Comparison of ENCODE assay signal across 10 cellular contexts in genomic region chr11:113384551-113384950, GRCh38. TPM values are rescaled to one million over a fixed set of nuclear protein-coding genes. Genes with fewer than 3 reads are reported as not detected.
DNase-seq lines count a peak whose midpoint lies in the region; ATAC-seq and TF ChIP-seq lines count a peak whose summit lies in the region.
"Had no signal": no experiment of that assay in that cellular context is flagged by ENCODE, and none has a peak within 500 bp of the region (broad histone marks: within the 10 kb centered on the region; RNA-seq: fewer than 3 reads in every experiment).

No MANE protein-coding gene starts in this region.

- no peak overlapping the region for H3K4me3 Mint-ChIP-seq in activated T-helper 17 cell treated with anti-CD3 and anti-CD28 coated beads, Interleukin-2, amount 50 U/mL, for 72 hours

- H3K4me1 Mint-ChIP-seq in activated T-helper 17 cell treated with anti-CD3 and anti-CD28 coated beads, Interleukin-2, amount 50 U/mL, for 72 hours = no peaks in the 10 kb centered on the region

- no peaks in the 10 kb centered on the region for H4K20me1 ChIP-seq in osteoblast (ENCODE audit: insufficient read depth, low read length)

- H3K36me3 ChIP-seq in osteoblast (ENCODE audit: insufficient read depth, low read length) = no peaks in the 10 kb centered on the region

- H3K27me3 ChIP-seq in osteoblast (ENCODE audit: insufficient read depth, low read length) = peaks cover 29% of the 10 kb centered on the region

- no peak for TF ChIP-seq CTCF in osteoblast (IDR thresholded peaks at IDR 0.05; ENCODE audit: extremely low read depth, low read depth, low read length)

- H3K9me3 ChIP-seq in osteoblast (ENCODE audit: low read depth, low read length) = no peaks in the 10 kb centered on the region

- no peaks in the 10 kb centered on the region for H3K79me2 ChIP-seq in osteoblast (ENCODE audit: insufficient read depth, low read length)

- no peak overlapping the region for H3K4me2 ChIP-seq in osteoblast (ENCODE audit: insufficient read depth, low read length)

- H3K4me3 ChIP-seq in osteoblast (ENCODE audit: insufficient read depth, low read length) = no peak overlapping the region

- H3K27ac Mint-ChIP-seq in activated T-helper 17 cell treated with anti-CD3 and anti-CD28 coated beads, Interleukin-2, amount 50 U/mL, for 72 hours = no peak overlapping the region

- peaks cover 8% of the 10 kb centered on the region for H3K36me3 Mint-ChIP-seq in activated T-helper 17 cell treated with anti-CD3 and anti-CD28 coated beads, Interleukin-2, amount 50 U/mL, for 72 hours (ENCODE audit: low read depth)

- ATAC-seq in HG02571 (IDR thresholded peaks at IDR 0.05; ENCODE audit: unreplicated experiment) = no peak
- ATAC-seq in activated T-helper 17 cell treated with anti-CD3 and anti-CD28 coated beads, Interleukin-2, amount 50 U/mL, for 72 hours (replicated peaks) = no peak

- no peak overlapping the region for H3K27ac ChIP-seq in osteoblast (ENCODE audit: low read depth, low read length)

- H3K9me3 Mint-ChIP-seq in activated T-helper 17 cell treated with anti-CD3 and anti-CD28 coated beads, Interleukin-2, amount 50 U/mL, for 72 hours = no peaks in the 10 kb centered on the region

- no peak overlapping the region for H2AFZ ChIP-seq in osteoblast (ENCODE audit: low read length)

- DNase-seq in GM03348 (ENCODE audit: low spot score) = peak; percentile 80
- DNase-seq in NCI-H226 = peak; percentile 86
- peak; percentile 72 for DNase-seq in dedifferentiated amniotic fluid mesenchymal stem cell (ENCODE audit: extremely low spot score)
- peak; percentile 91 for DNase-seq in osteoblast (ENCODE audit: insufficient read length, low spot score, missing footprints)
- no peak for DNase-seq in hippocampal formation (lab: John Stamatoyannopoulos, UW)
- DNase-seq in middle frontal gyrus (ENCODE audit: extremely low spot score, low spot score) = no peak
- DNase-seq: activated CD4-positive, alpha-beta T cell treated with anti-CD3 and anti-CD28 coated beads for 4 hours; NCI-H748 treated with DMSO at 0.1 percent for 48 hours had no signal

- peaks cover 3% of the 10 kb centered on the region for H3K27me3 Mint-ChIP-seq in activated T-helper 17 cell treated with anti-CD3 and anti-CD28 coated beads, Interleukin-2, amount 50 U/mL, for 72 hours

- H3K4me1 ChIP-seq in osteoblast (ENCODE audit: insufficient read depth, low read length) = peaks cover 6% of the 10 kb centered on the region

RNA-seq across cellular contexts. Expression of gene ANKK1, which starts 3.0 kb away (rescaled TPM):
- under 0.01 TPM in 1 of 2 replicates, not detected in the other for total RNA-seq in osteoblast
- total RNA-seq in activated T-helper 17 cell treated with anti-CD3 and anti-CD28 coated beads, Interleukin-2, amount 50 U/mL, for 72 hours = under 1 TPM; 0.40 to 0.67 TPM

Comparison
In these comparisons a context has a peak if more than half of its experiments do, and no peak if none do; other contexts are left out.
1. DNase-seq: peak in GM03348 (single experiment), NCI-H226 (single experiment), dedifferentiated amniotic fluid mesenchymal stem cell (single experiment) and osteoblast (single experiment); none in hippocampal formation (0 of 2) and middle frontal gyrus (single experiment).